8 cellular contexts compared by ENCODE assay signal in the genomic region with DNA sequence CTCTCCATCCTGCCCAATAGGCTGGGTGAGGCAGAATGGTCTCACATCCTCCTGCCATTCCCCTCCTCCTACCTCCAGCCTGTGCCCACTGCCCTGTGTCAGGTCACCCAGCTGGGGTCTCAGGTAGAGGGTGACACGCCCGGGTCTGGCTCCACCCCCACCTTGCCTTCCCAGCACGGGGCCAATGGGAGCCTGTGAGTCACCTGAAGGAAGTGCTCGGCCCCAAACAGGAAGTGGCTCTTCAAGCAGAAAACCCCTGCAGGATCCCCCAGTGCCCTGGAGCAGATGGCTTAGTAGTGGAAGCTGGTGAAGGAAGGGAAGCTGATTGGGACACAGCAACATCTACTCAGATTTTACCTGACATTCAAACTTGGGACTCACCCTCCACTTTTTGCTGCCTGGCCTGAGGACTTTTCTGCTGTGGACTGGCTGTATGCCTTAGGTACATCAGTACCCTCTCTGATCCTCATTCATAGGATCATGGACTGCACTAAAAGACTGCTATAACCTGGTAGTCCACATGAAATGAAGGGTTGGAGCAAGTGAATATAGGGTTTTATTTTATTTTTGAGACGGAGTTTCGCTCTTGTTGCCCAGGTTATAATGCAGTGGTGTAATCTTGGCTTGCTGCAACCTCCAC. TPM values are rescaled to one million over a fixed set of nuclear protein-coding genes. Genes with fewer than 3 reads are reported as not detected.
DNase-seq lines count a peak whose midpoint lies in the region; ATAC-seq and TF ChIP-seq lines count a peak whose summit lies in the region.

No MANE protein-coding gene starts in this region.

- ATAC-seq in WTC11 (peak; percentile 64), HG03521 (IDR thresholded peaks at IDR 0.05; ENCODE audit: unreplicated experiment) (no peak)

- H3K9me3 Mint-ChIP-seq in WTC11 (no peaks in the 10 kb centered on the region), HFFc6 (no peaks in the 10 kb centered on the region)

- H3K4me3 Mint-ChIP-seq in WTC11: no peak overlapping the region
- no peak overlapping the region for H3K4me3 Mint-ChIP-seq in HFFc6

- H3K27ac Mint-ChIP-seq in WTC11: no peak overlapping the region
- no peak overlapping the region for H3K27ac Mint-ChIP-seq in HFFc6

- H3K4me1 Mint-ChIP-seq in WTC11: peaks cover 24% of the 10 kb centered on the region
- H3K4me1 Mint-ChIP-seq in HFFc6 (ENCODE audit: low read depth): peaks cover 15% of the 10 kb centered on the region

- no peaks in the 10 kb centered on the region for H3K36me3 ChIP-seq in GM06990 (ENCODE audit: control insufficient read depth, insufficient read depth, low read length)

- peak overlapping the region; percentile 16 for H3K4me3 ChIP-seq in GM06990 (replicated peaks; ENCODE audit: low read depth, low read length)

- no peaks in the 10 kb centered on the region for H3K27me3 Mint-ChIP-seq in WTC11 (ENCODE audit: low read depth)
- H3K27me3 Mint-ChIP-seq in HFFc6 (ENCODE audit: insufficient read depth): peaks cover 2% of the 10 kb centered on the region

- DNase-seq in GM06990 (ENCODE audit: extremely low read depth, insufficient read length) (peak; percentile 56), HK-2 (ENCODE audit: unreplicated experiment) (peak; percentile 50), WTC11 (ENCODE audit: low spot score) (peak; percentile 32), NCI-H187 (lab: John Stamatoyannopoulos, UW) (no peak), HFFc6 (no peak)
- DNase-seq in effector CD8-positive, alpha-beta T cell (lab: John Stamatoyannopoulos, UW): peak; percentile 9
- DNase-seq in stimulated activated CD8-positive, alpha-beta memory T cell treated with anti-CD3 and anti-CD28 coated beads, Interleukin-2, amount 100 ng/mL, for 48 hours (ENCODE audit: low read depth in 2 of 2): peak; percentile 37 to 47

- H3K36me3 Mint-ChIP-seq in WTC11: no peaks in the 10 kb centered on the region
- H3K36me3 Mint-ChIP-seq in HFFc6 (ENCODE audit: low read depth): no peaks in the 10 kb centered on the region

- no peaks in the 10 kb centered on the region for H3K27me3 ChIP-seq in GM06990 (replicated peaks; ENCODE audit: control insufficient read depth, insufficient read depth, low read length)

- TF ChIP-seq CTCF in GM06990 (IDR thresholded peaks at IDR 0.05; ENCODE audit: insufficient read depth, low read length, poor library complexity, severe bottlenecking) (no peak), WTC11 (IDR thresholded peaks at IDR 0.05) (no peak), HFFc6 (IDR thresholded peaks at IDR 0.05) (no peak)

- POLR2A ChIA-PET in WTC11 (lab: Charles Lee): no interaction called here

- CTCF ChIA-PET in WTC11 (lab: Charles Lee): interaction anchor here (1.2 to 6.4 kb wide), 3 partner anchors 33 to 67 kb away, joined by 4 to 40 read pairs (median 4); partner anchors contain the start of gene GDPD5

TF ChIP-seq in WTC11, 78 proteins besides CTCF, POLR2A, EP300 and RAD21:
- TF ChIP-seq ZMAT4 (CRISPR knock-in tag; IDR thresholded peaks at IDR 0.05) (no peak), ZNF232 (CRISPR knock-in tag; IDR thresholded peaks at IDR 0.05) (no peak), ATF3 (CRISPR knock-in tag; conservative IDR thresholded peaks at IDR 0.05) (no peak), CREB1 (CRISPR knock-in tag; IDR thresholded peaks at IDR 0.05) (no peak), ZBTB21 (CRISPR knock-in tag; IDR thresholded peaks at IDR 0.05; ENCODE audit: borderline replicate concordance) (no peak)

RNA-seq across cellular contexts. Expression of gene GDPD5, which starts 33.4 kb away (rescaled TPM):
- total RNA-seq in WTC11 (2021): 4.7 to 12.2 TPM (median 5.3 TPM) in 3 replicates
- 1 to 10 TPM; 2.5 to 5.7 (median 4.2) TPM for total RNA-seq in HFFc6 (2021; fragmentation: NEBNext Ultra II Directional; extraction: Animal tissue kit (Norgen Biotek cat#: 25700))

RNA-seq across cellular contexts. Expression of gene KLHL35, which starts 59.3 kb away (rescaled TPM):
- 0.22 to 0.60 TPM (median 0.39 TPM) in 3 replicates for total RNA-seq in WTC11 (2021)
- not detected for total RNA-seq in HFFc6 (2021; fragmentation: NEBNext Ultra II Directional; extraction: Animal tissue kit (Norgen Biotek cat#: 25700))

Comparison
In these comparisons a context has a peak if more than half of its experiments do, and no peak if none do; other contexts are left out.
1. DNase-seq: peak in GM06990 (single experiment), HK-2 (single experiment), WTC11 (single experiment), effector CD8-positive, alpha-beta T cell (single experiment) and stimulated activated CD8-positive, alpha-beta memory T cell treated with anti-CD3 and anti-CD28 coated beads, Interleukin-2, amount 100 ng/mL, for 48 hours (2 of 2); none in NCI-H187 (0 of 2) and HFFc6 (single experiment).